Comparison of ENCODE assay signal across 17 cellular contexts in genomic region chr12:13942826-13943225, GRCh38. TPM values are rescaled to one million over a fixed set of nuclear protein-coding genes. Genes with fewer than 3 reads are reported as not detected.
DNase-seq lines count a peak whose midpoint lies in the region; ATAC-seq, FAIRE-seq and TF ChIP-seq lines count a peak whose summit lies in the region.
"Had no signal": no experiment of that assay in that cellular context is flagged by ENCODE, and none has a peak within 500 bp of the region (broad histone marks: within the 10 kb centered on the region; RNA-seq: fewer than 3 reads in every experiment).

No MANE protein-coding gene starts in this region.

- H3K27ac Mint-ChIP-seq in GM23338 (no peak overlapping the region), neural progenitor cell (peak overlapping the region; percentile 61)
- H3K27ac Mint-ChIP-seq: CD4-positive, alpha-beta T cell had no signal

- H3K4me1 ChIP-seq in GM23338 (ENCODE audit: insufficient read depth) (peaks cover 31% of the 10 kb centered on the region), esophagus muscularis mucosa (no peaks in the 10 kb centered on the region), neural progenitor cell (peaks cover 21% of the 10 kb centered on the region), Karpas-422 (ENCODE audit: low read length) (no peaks in the 10 kb centered on the region)

- DNase-seq in NCI-H1417 (lab: John Stamatoyannopoulos, UW) = peak in 2 of 3 experiments; percentile 9 to 35
- no peak for DNase-seq in NCI-H1417 treated with DMSO at 0.1 percent for 48 hours (lab: John Stamatoyannopoulos, UW)
- peak; percentile 31 for DNase-seq in GM23338 (ENCODE audit: low spot score)
- peak; percentile 86 for DNase-seq in esophagus muscularis mucosa (ENCODE audit: extremely low spot score)
- DNase-seq in neural progenitor cell (ENCODE audit: low spot score) = peak; percentile 47
- no peak for DNase-seq in GM19239 (ENCODE audit: insufficient read length, low spot score)
- DNase-seq in NAMALWA (ENCODE audit: low spot score) = no peak
- no peak for DNase-seq in Karpas-422
- DNase-seq: 8988T; ACHN; CD4-positive, alpha-beta T cell; DND-41; GF-D8; GM23248; H7; IMR-90 had no signal

- H3K9me3 ChIP-seq in esophagus muscularis mucosa = peaks cover 0 to 10% (median 2%) of the 10 kb centered on the region in 4 donors
- no peaks in the 10 kb centered on the region for H3K9me3 ChIP-seq in neural progenitor cell (ENCODE audit: low read depth)
- H3K9me3 ChIP-seq in Karpas-422 (ENCODE audit: low read length) = no peaks in the 10 kb centered on the region

- H3K36me3 Mint-ChIP-seq in GM23338 (ENCODE audit: low read depth) = peaks cover under 1% of the 10 kb centered on the region
- no peaks in the 10 kb centered on the region for H3K36me3 Mint-ChIP-seq in neural progenitor cell

- H4K20me1 ChIP-seq in GM23338 (replicated peaks; ENCODE audit: insufficient read depth) (no peaks in the 10 kb centered on the region), neural progenitor cell (ENCODE audit: low read depth) (no peaks in the 10 kb centered on the region), Karpas-422 (ENCODE audit: insufficient read depth, low read depth, low read length) (no peaks in the 10 kb centered on the region)
- H4K20me1 ChIP-seq: BLaER1 treated with 17β-estradiol and CSF1 and Interleukin-3, amounts not matched to agents 10 nM and 100 nM had no signal

- intact Hi-C loops in esophagus muscularis mucosa (cut with DNase I) = no loop called here

- no peak for TF ChIP-seq CTCF in GM23338 (conservative IDR thresholded peaks at IDR 0.05; ENCODE audit: low read depth in 2 of 2)
- TF ChIP-seq CTCF in esophagus muscularis mucosa (IDR thresholded peaks at IDR 0.05) = no peak
- TF ChIP-seq CTCF in neural progenitor cell (IDR thresholded peaks at IDR 0.05) = no peak

- H3K9me3 Mint-ChIP-seq in GM23338 (peaks cover 5% of the 10 kb centered on the region; the same call in 2 of the 3 replicates), neural progenitor cell (peaks cover 7% of the 10 kb centered on the region)

- no peaks in the 10 kb centered on the region for H3K27me3 ChIP-seq in GM23338 (ENCODE audit: insufficient read depth)
- H3K27me3 ChIP-seq in esophagus muscularis mucosa = no peaks in the 10 kb centered on the region
- H3K27me3 ChIP-seq in neural progenitor cell = no peaks in the 10 kb centered on the region
- no peaks in the 10 kb centered on the region for H3K27me3 ChIP-seq in Karpas-422 (ENCODE audit: low read length)
- H3K27me3 ChIP-seq: BLaER1 treated with 17β-estradiol and CSF1 and Interleukin-3, amounts not matched to agents 10 nM and 100 nM had no signal

- H3K9me2 ChIP-seq in GM23338 (ENCODE audit: insufficient read depth) (no peaks in the 10 kb centered on the region), Karpas-422 (replicated peaks; ENCODE audit: insufficient read depth, low read length) (no peaks in the 10 kb centered on the region)

- H3K9ac ChIP-seq in neural progenitor cell = no peak overlapping the region
- no peak overlapping the region for H3K9ac ChIP-seq in Karpas-422 (ENCODE audit: low read length)
- H3K9ac ChIP-seq: BLaER1 treated with 17β-estradiol and CSF1 and Interleukin-3, amounts not matched to agents 10 nM and 100 nM; GM23248 had no signal

- H3K27me3 Mint-ChIP-seq in GM23338 (ENCODE audit: insufficient read depth, low read depth, poor library complexity) (no peaks in the 10 kb centered on the region), neural progenitor cell (ENCODE audit: insufficient read depth, low read depth) (peaks cover 8% of the 10 kb centered on the region)

- no peak for TF ChIP-seq EP300 in esophagus muscularis mucosa (IDR thresholded peaks at IDR 0.05)

- H3K4me1 Mint-ChIP-seq in GM23338 (peaks cover 32% of the 10 kb centered on the region), neural progenitor cell (peaks cover 48% of the 10 kb centered on the region)

- H3K4me3 ChIP-seq in GM23338 (no peak overlapping the region), esophagus muscularis mucosa (no peak overlapping the region), neural progenitor cell (no peak overlapping the region), Karpas-422 (ENCODE audit: low read length) (no peak overlapping the region)
- H3K4me3 ChIP-seq: BLaER1 treated with 17β-estradiol and CSF1 and Interleukin-3, amounts not matched to agents 10 nM and 100 nM; GM23248 had no signal

- FAIRE-seq in GM19239 (lab: Jason Lieb, UNC) = no peak

- TF ChIP-seq POLR2A in esophagus muscularis mucosa (IDR thresholded peaks at IDR 0.05; ENCODE audit: low read depth) = no peak

- 0 out of 2 replicates have a peak, but pooled peaks cover 5% of the 10 kb centered on the region for H3K36me3 ChIP-seq in GM23338 (ENCODE audit: insufficient read depth)
- no peaks in the 10 kb centered on the region for H3K36me3 ChIP-seq in esophagus muscularis mucosa
- H3K36me3 ChIP-seq in neural progenitor cell = no peaks in the 10 kb centered on the region
- H3K36me3 ChIP-seq in Karpas-422 (ENCODE audit: insufficient read depth, low read length) = no peaks in the 10 kb centered on the region
- H3K36me3 ChIP-seq: BLaER1 treated with 17β-estradiol and CSF1 and Interleukin-3, amounts not matched to agents 10 nM and 100 nM had no signal

- H3K27ac ChIP-seq in GM23338 (ENCODE audit: low read depth) = no peak overlapping the region
- H3K27ac ChIP-seq in esophagus muscularis mucosa (replicated peaks in 1 of 4) = no peak overlapping the region
- H3K27ac ChIP-seq in neural progenitor cell = no peak overlapping the region
- H3K27ac ChIP-seq in Karpas-422 (ENCODE audit: low read length) = no peak overlapping the region
- H3K27ac ChIP-seq: BLaER1 treated with 17β-estradiol and CSF1 and Interleukin-3, amounts not matched to agents 10 nM and 100 nM; GM23248 had no signal

- H3F3A ChIP-seq in GM23338 (replicated peaks; ENCODE audit: low read depth) (no peaks in the 10 kb centered on the region), neural progenitor cell (ENCODE audit: low read depth) (no peaks in the 10 kb centered on the region)

- no peak overlapping the region for H3K4me2 ChIP-seq in GM23338
- H3K4me2 ChIP-seq in neural progenitor cell = peak overlapping the region; percentile 20
- H3K4me2 ChIP-seq in Karpas-422 (ENCODE audit: low read depth, low read length, poor library complexity, severe bottlenecking) = no peak overlapping the region
- H3K4me2 ChIP-seq: BLaER1 treated with 17β-estradiol and CSF1 and Interleukin-3, amounts not matched to agents 10 nM and 100 nM had no signal

- H3K79me2 ChIP-seq in GM23338 (replicated peaks; ENCODE audit: insufficient read depth) (no peaks in the 10 kb centered on the region), neural progenitor cell (ENCODE audit: low read depth) (no peaks in the 10 kb centered on the region), Karpas-422 (ENCODE audit: low read length) (no peaks in the 10 kb centered on the region)

- H2AFZ ChIP-seq in GM23338 (no peak overlapping the region), neural progenitor cell (replicated peaks) (no peak overlapping the region), Karpas-422 (ENCODE audit: low read length) (no peak overlapping the region)
- H2AFZ ChIP-seq: GM23248 had no signal

- peak; percentile 22; the same call in 2 of the 3 replicates for ATAC-seq in GM23338

- no peak overlapping the region for H3K4me3 Mint-ChIP-seq in GM23338
- peak overlapping the region; percentile 44 for H3K4me3 Mint-ChIP-seq in neural progenitor cell
- H3K4me3 Mint-ChIP-seq: CD4-positive, alpha-beta T cell had no signal

- 53% methylated on average over 3 of the region's 3 CpGs for WGBS in esophagus muscularis mucosa

RNA-seq across cellular contexts. Expression of gene GRIN2B, which starts 38.6 kb away (rescaled TPM):
- total RNA-seq in GM23338 (2014; rRNA removed; shearing (Covaris generic)) = 3.0 and 5.9 TPM in 2 replicates
- polyA plus RNA-seq in GM23338 (2016; fragmentation: Nextera tagmentation; extraction: Ambion mirVana) = 0.31 and 0.63 TPM in 2 replicates
- under 1 TPM; under 0.01 to 0.42 (median 0.03) TPM for total RNA-seq in esophagus muscularis mucosa
- total RNA-seq in neural progenitor cell (ENCODE audit: low replicate concordance) = 0.52 and 1.3 TPM in 2 replicates
- 1.3 and 2.0 TPM in 2 replicates for total RNA-seq in Karpas-422 (2014; rRNA removed; shearing (Covaris generic); ENCODE audit: low replicate concordance)
- total RNA-seq: CD4-positive, alpha-beta T cell; GM23248; IMR-90 had no signal
- polyA plus RNA-seq: GM23248 had no signal

Comparison
In these comparisons a context has a peak if more than half of its experiments do, and no peak if none do; other contexts are left out.
1. DNase-seq: peak in NCI-H1417 (2 of 3), GM23338 (single experiment), esophagus muscularis mucosa (single experiment) and neural progenitor cell (single experiment); none in NCI-H1417 treated with DMSO at 0.1 percent for 48 hours (single experiment), GM19239 (single experiment), NAMALWA (single experiment) and Karpas-422 (single experiment).